ENCODE assay signal across 8 cellular contexts in genomic region chr3:55486101-55486856, GRCh38.
DNase-seq lines count a peak whose midpoint lies in the region; ATAC-seq and TF ChIP-seq lines count a peak whose summit lies in the region.

No MANE protein-coding gene starts in this region.

- H2AFZ ChIP-seq in neuron (ENCODE audit: low read depth, low read length): peak overlapping the region; percentile 71

- H3K36me3 ChIP-seq in RWPE2 (ENCODE audit: low read depth): no peaks in the 10 kb centered on the region
- H3K36me3 ChIP-seq in neuron (ENCODE audit: insufficient read depth, low read length): peaks cover 29% of the 10 kb centered on the region

- TF ChIP-seq CTCF in RWPE2 (IDR thresholded peaks at IDR 0.05; ENCODE audit: poor library complexity, severe bottlenecking): no peak

- H3K9me3 ChIP-seq in RWPE2 (ENCODE audit: severe bottlenecking) (no peaks in the 10 kb centered on the region), neuron (ENCODE audit: low read length) (peaks cover 15% of the 10 kb centered on the region)

- H3K27ac ChIP-seq in RWPE2 (ENCODE audit: poor library complexity, severe bottlenecking): peak overlapping the region; percentile 69

- peak; percentile 31 to 71 for DNase-seq in NCI-H524 (lab: John Stamatoyannopoulos, UW)
- DNase-seq in NCI-H524 treated with DMSO at 0.1 percent for 48 hours (lab: John Stamatoyannopoulos, UW): no peak
- peak; percentile 70 for DNase-seq in RWPE2 (ENCODE audit: low spot score)
- peak; percentile 52 for DNase-seq in fibroblast of peridontal ligament (ENCODE audit: extremely low read depth)
- no peak for DNase-seq in NCI-H446 treated with DMSO at 0.1 percent for 48 hours (lab: John Stamatoyannopoulos, UW)
- no peak for DNase-seq in activated gamma-delta T cell (lab: John Stamatoyannopoulos, UW)

- H3K4me1 ChIP-seq in RWPE2 (ENCODE audit: insufficient read depth, poor library complexity, severe bottlenecking): peaks cover 27% of the 10 kb centered on the region
- H3K4me1 ChIP-seq in neuron (ENCODE audit: insufficient read depth, low read length): peaks cover 18% of the 10 kb centered on the region

- H3K27me3 ChIP-seq in RWPE2 (ENCODE audit: insufficient read depth, poor library complexity, severe bottlenecking): no peaks in the 10 kb centered on the region
- H3K27me3 ChIP-seq in neuron (ENCODE audit: insufficient read depth, low read length): no peaks in the 10 kb centered on the region

- ATAC-seq in RWPE2 (ENCODE audit: low read depth) (peak; percentile 10), HG03457 (IDR thresholded peaks at IDR 0.05; ENCODE audit: unreplicated experiment) (no peak)

- H3K4me3 ChIP-seq in RWPE2 (ENCODE audit: severe bottlenecking) (peak overlapping the region; percentile 81), neuron (ENCODE audit: low read length) (peak overlapping the region; percentile 99)

Comparison
In these comparisons a context has a peak if more than half of its experiments do, and no peak if none do; other contexts are left out.
1. DNase-seq: peak in NCI-H524 (2 of 2), RWPE2 (single experiment) and fibroblast of peridontal ligament (single experiment); none in NCI-H524 treated with DMSO at 0.1 percent for 48 hours (single experiment), NCI-H446 treated with DMSO at 0.1 percent for 48 hours (single experiment) and activated gamma-delta T cell (single experiment).